Comparison of ENCODE assay signal across 8 cellular contexts in genomic region chr5:72018158-72018803, GRCh38.
DNase-seq lines count a peak whose midpoint lies in the region; ATAC-seq and TF ChIP-seq lines count a peak whose summit lies in the region.

No MANE protein-coding gene starts in this region.

- H3K4me3 ChIP-seq in AG04450 (ENCODE audit: low read depth, low read length) = no peak overlapping the region

- CTCF ChIA-PET in AG04450 (lab: Charles Lee) = interaction anchor here (1.3 to 3.5 kb wide), 3 partner anchors 9 to 235 kb away, joined by 3 to 14 read pairs (median 3); no protein-coding TSS in a partner anchor

- POLR2A ChIA-PET in AG04450 (lab: Yijun Ruan, JAX) = interaction anchor here (0.8 kb wide), 1 partner anchor 28 kb away, joined by 3 read pairs; no protein-coding TSS in a partner anchor

- no peak overlapping the region for H3K27ac ChIP-seq in AG04450 (ENCODE audit: low read depth, low read length)

- DNase-seq in AG04450 (ENCODE audit: low read depth, low spot score) (peak; percentile 23), NCI-H226 (peak; percentile 19), omental fat pad (ENCODE audit: low spot score) (peak; percentile 45)
- DNase-seq in activated CD8-positive, alpha-beta memory T cell treated with anti-CD3 and anti-CD28 coated beads for 4 hours (ENCODE audit: low read depth in 2 of 2) = peak; percentile 17 to 26

- TF ChIP-seq CTCF in AG04450 (IDR thresholded peaks at IDR 0.05; ENCODE audit: low read depth, low read length) (peak; percentile 94), omental fat pad (IDR thresholded peaks at IDR 0.05) (peak in 1 of 3 donors; percentile 56)

- peaks cover 2% of the 10 kb centered on the region; the same call in 1 of the 2 replicates for H3K9me3 ChIP-seq in AG04450 (ENCODE audit: control insufficient read depth, insufficient read depth, low read length)

- ATAC-seq in GM19043 (IDR thresholded peaks at IDR 0.05; ENCODE audit: low read depth, unreplicated experiment) (peak; percentile 55), esophagus mucosa (peak; percentile 77), omental fat pad (ENCODE audit: low FRiP score) (no peak), GM21526 (IDR thresholded peaks at IDR 0.05; ENCODE audit: low FRiP score, unreplicated experiment) (no peak), GM19455 (IDR thresholded peaks at IDR 0.05; ENCODE audit: unreplicated experiment) (no peak)

- peaks cover 20% of the 10 kb centered on the region for H3K27me3 ChIP-seq in AG04450 (ENCODE audit: control insufficient read depth, insufficient read depth, low read length)

Comparison
In these comparisons a context has a peak if more than half of its experiments do, and no peak if none do; other contexts are left out.
1. ATAC-seq: peak in GM19043 (single experiment) and esophagus mucosa (single experiment); none in omental fat pad (single experiment), GM21526 (single experiment) and GM19455 (single experiment).
2. Peak in every context shown above with its lines, with median percentiles within 50 percentile points of each other: DNase-seq.